Comparison of ENCODE assay signal across 14 cellular contexts in the genomic region with DNA sequence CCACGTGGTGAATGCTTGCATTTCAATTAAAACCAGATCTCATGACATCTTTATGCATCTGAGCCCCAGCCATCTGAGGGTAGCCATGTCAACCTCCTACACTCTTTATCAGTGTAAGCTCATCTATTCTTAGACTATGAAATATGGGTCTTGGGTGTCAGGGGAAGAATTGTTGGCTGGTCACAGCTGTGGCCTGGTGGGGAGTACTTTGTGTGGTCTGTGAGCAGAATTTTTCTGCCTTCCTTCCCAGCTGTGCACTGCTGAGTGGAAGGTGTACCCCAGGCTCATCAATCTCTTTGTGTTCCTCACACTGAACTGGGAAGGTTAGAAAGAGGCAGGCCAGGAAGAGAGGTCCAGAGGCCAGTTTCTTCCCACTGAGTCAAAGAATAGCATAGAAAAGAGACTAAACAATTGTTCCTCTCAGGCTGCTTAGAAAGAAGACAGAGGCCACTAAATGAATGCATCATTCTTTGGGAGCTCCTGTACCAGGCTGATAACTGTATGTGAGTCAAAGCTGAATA.
DNase-seq lines count a peak whose midpoint lies in the region; ATAC-seq and TF ChIP-seq lines count a peak whose summit lies in the region.
"Had no signal": no experiment of that assay in that cellular context is flagged by ENCODE, and none has a peak within 500 bp of the region (broad histone marks: within the 10 kb centered on the region; RNA-seq: fewer than 3 reads in every experiment).

No MANE protein-coding gene starts in this region.

- H3K27ac ChIP-seq in mesenchymal stem cell (ENCODE audit: low read length, poor library complexity, severe bottlenecking), result no peak overlapping the region
- no peak overlapping the region for H3K27ac ChIP-seq in transverse colon
- H3K27ac ChIP-seq: epithelial cell of prostate, pancreas, VCaP had no signal

- no peak overlapping the region for H3K4ac ChIP-seq in mesenchymal stem cell (ENCODE audit: low read depth in 1 of 2, low read length in 2 of 2)

- H4K8ac ChIP-seq in mesenchymal stem cell (ENCODE audit: low read length), result no peak overlapping the region

- ATAC-seq in HG03439 (IDR thresholded peaks at IDR 0.05; ENCODE audit: unreplicated experiment), result no peak
- ATAC-seq: pancreas had no signal

- H3K4me1 ChIP-seq in mesenchymal stem cell (ENCODE audit: control insufficient read depth, insufficient read depth, low read depth, low read length), result peaks cover 2% of the 10 kb centered on the region
- H3K4me1 ChIP-seq in transverse colon, result peaks cover 5 to 9% (median 6%) of the 10 kb centered on the region in 4 donors
- H3K4me1 ChIP-seq: Caco-2 had no signal

- H2BK120ac ChIP-seq in mesenchymal stem cell (ENCODE audit: low read depth, low read length), result no peak overlapping the region

- no peak overlapping the region for H3K14ac ChIP-seq in mesenchymal stem cell (ENCODE audit: low read length in 2 of 2)

- DNase-seq in A172 (ENCODE audit: low spot score), result peak; percentile 41
- peak; percentile 71 for DNase-seq in LHCN-M2 (ENCODE audit: low read depth)
- DNase-seq in ecto neural progenitor cell (ENCODE audit: low spot score), result peak; percentile 46
- DNase-seq in mesenchymal stem cell, result peak; percentile 59
- DNase-seq in cortex of kidney (lab: John Stamatoyannopoulos, UW), result no peak
- DNase-seq in transverse colon, result no peak
- no peak for DNase-seq in cardiac septum (ENCODE audit: low spot score)
- DNase-seq: activated naive CD4-positive, alpha-beta T cell; Caco-2; pancreas had no signal

- H3K27me3 ChIP-seq in mesenchymal stem cell (ENCODE audit: control insufficient read depth in 1 of 2, insufficient read depth in 1 of 2, low read length in 2 of 2) (no peaks in the 10 kb centered on the region), transverse colon (no peaks in the 10 kb centered on the region)
- H3K27me3 ChIP-seq: pancreas had no signal

- intact Hi-C loops in transverse colon (cut with DNase I; ENCODE audit: low total_unique reads) (no loop called here), cardiac septum (cut with DNase I) (no loop called here)

- no peak overlapping the region for H2AK5ac ChIP-seq in mesenchymal stem cell (ENCODE audit: low read length, severe bottlenecking)

- no peak overlapping the region for H2BK15ac ChIP-seq in mesenchymal stem cell (ENCODE audit: low read depth, poor library complexity, severe bottlenecking)

- H3K18ac ChIP-seq in mesenchymal stem cell (ENCODE audit: low read depth in 1 of 2, low read length in 2 of 2), result peak overlapping the region in 1 of 2 experiments; percentile 28

- no peak overlapping the region for H2AFZ ChIP-seq in mesenchymal stem cell (ENCODE audit: low read depth, low read length)

- no peak for TF ChIP-seq POLR2A in transverse colon (IDR thresholded peaks at IDR 0.05)

- H4K91ac ChIP-seq in mesenchymal stem cell (ENCODE audit: low read length), result no peak overlapping the region

- no CpG with 5 or more reads among the region's 1 CpG for WGBS in mesenchymal stem cell
- 0 to 13% methylated on average over 1 of the region's 1 CpG for WGBS in transverse colon (ENCODE audit: low coverage in 1 of 2), 2 donors

- H3K36me3 ChIP-seq in mesenchymal stem cell (ENCODE audit: control insufficient read depth in 1 of 2, insufficient read depth in 2 of 2, low read depth in 1 of 2, low read length in 2 of 2) (no peaks in the 10 kb centered on the region), transverse colon (no peaks in the 10 kb centered on the region)
- H3K36me3 ChIP-seq: pancreas had no signal

- no peak overlapping the region for H3K4me3 ChIP-seq in mesenchymal stem cell (ENCODE audit: insufficient read depth in 1 of 2, low read depth in 1 of 2, low read length in 2 of 2)
- H3K4me3 ChIP-seq in transverse colon, result no peak overlapping the region
- H3K4me3 ChIP-seq: lung, pancreas had no signal

- no peaks in the 10 kb centered on the region for H3K9me3 ChIP-seq in mesenchymal stem cell (ENCODE audit: control insufficient read depth, low read length)
- no peaks in the 10 kb centered on the region for H3K9me3 ChIP-seq in transverse colon
- H3K9me3 ChIP-seq: Caco-2, pancreas had no signal

- no peaks in the 10 kb centered on the region for H3K79me1 ChIP-seq in mesenchymal stem cell (replicated peaks; ENCODE audit: low read length, poor library complexity, severe bottlenecking)

- in situ Hi-C loops in transverse colon (cut with MboI; ENCODE audit: low pct_ligation_motif_present in 1 of 4, low pct_unique_long_range_greater_than_20kb in 1 of 4, low sequenced_read_pairs in 3 of 4), result no loop called here

- no peak overlapping the region for H2BK12ac ChIP-seq in mesenchymal stem cell (ENCODE audit: low read length in 2 of 2)

- TF ChIP-seq CTCF in transverse colon (IDR thresholded peaks at IDR 0.05), result no peak

- H2BK5ac ChIP-seq in mesenchymal stem cell (ENCODE audit: low read depth, low read length, poor library complexity, severe bottlenecking), result no peak overlapping the region

- no peak overlapping the region for H3K4me2 ChIP-seq in mesenchymal stem cell (ENCODE audit: low read length, poor library complexity, severe bottlenecking)

- peak overlapping the region; percentile 9 for H3K9ac ChIP-seq in mesenchymal stem cell (ENCODE audit: low read length)

- no peak overlapping the region for H3K23ac ChIP-seq in mesenchymal stem cell (ENCODE audit: low read length in 2 of 2)

- no peak for TF ChIP-seq EP300 in transverse colon (IDR thresholded peaks at IDR 0.05; ENCODE audit: low read depth)

Comparison
In these comparisons a context has a peak if more than half of its experiments do, and no peak if none do; other contexts are left out.
1. DNase-seq: peak in A172 (single experiment), LHCN-M2 (single experiment), ecto neural progenitor cell (single experiment) and mesenchymal stem cell (single experiment); none in cortex of kidney (single experiment), transverse colon (single experiment) and cardiac septum (single experiment).